1 cellular context compared by ENCODE assay signal in the genomic region with DNA sequence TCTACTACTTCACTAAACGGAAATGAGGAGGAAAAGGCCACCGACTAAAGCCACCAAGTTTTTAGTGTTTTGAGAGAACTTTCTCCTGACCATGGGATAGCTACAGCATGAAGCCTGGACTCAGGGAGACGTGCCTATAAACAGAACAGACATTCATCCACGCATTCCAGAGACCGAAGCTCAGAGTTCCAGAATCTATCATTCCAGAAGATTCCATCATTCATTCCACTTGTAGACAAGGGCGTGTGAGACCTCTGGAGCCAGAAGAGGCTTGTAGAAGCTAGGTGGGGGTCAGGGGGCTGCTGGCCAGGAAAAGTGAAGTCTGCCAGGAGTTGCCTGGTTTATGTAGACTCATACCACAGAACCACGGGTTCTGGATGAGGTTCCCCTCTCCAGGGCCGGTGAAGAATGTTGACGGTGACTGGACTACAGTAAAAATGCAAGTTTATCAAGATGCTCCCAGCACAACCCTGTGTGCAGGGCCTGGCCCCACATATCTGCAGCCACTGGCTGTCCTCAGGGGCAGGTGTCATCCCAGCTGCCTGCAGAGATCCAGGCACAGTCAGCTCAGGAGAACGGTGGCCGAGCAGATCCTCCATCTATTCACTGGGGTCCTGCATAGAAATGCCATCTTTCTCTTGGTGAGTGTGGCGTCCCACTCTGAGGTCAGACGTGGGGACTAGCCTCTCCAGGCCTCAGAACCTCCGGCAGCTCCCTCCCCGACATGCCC.
TF ChIP-seq lines count a peak whose summit lies in the region.

No MANE protein-coding gene starts in this region.

TF ChIP-seq in SK-N-SH treated with all-trans-retinoic acid at 6 μM for 48 hours, 23 proteins besides CTCF, POLR2A, EP300 and RAD21 (continued from another document):
- no peak for TF ChIP-seq SNAI2 (CRISPR knock-in tag; IDR thresholded peaks at IDR 0.05)
- TF ChIP-seq CSDC2 (CRISPR knock-in tag; IDR thresholded peaks at IDR 0.05): no peak
- TF ChIP-seq, protein P1, sequence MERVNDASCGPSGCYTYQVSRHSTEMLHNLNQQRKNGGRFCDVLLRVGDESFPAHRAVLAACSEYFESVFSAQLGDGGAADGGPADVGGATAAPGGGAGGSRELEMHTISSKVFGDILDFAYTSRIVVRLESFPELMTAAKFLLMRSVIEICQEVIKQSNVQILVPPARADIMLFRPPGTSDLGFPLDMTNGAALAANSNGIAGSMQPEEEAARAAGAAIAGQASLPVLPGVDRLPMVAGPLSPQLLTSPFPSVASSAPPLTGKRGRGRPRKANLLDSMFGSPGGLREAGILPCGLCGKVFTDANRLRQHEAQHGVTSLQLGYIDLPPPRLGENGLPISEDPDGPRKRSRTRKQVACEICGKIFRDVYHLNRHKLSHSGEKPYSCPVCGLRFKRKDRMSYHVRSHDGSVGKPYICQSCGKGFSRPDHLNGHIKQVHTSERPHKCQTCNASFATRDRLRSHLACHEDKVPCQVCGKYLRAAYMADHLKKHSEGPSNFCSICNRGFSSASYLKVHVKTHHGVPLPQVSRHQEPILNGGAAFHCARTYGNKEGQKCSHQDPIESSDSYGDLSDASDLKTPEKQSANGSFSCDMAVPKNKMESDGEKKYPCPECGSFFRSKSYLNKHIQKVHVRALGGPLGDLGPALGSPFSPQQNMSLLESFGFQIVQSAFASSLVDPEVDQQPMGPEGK (CRISPR knock-in tag; IDR thresholded peaks at IDR 0.05; ENCODE audit: borderline replicate concordance): no peak
- no peak for TF ChIP-seq ISL1 (CRISPR knock-in tag; IDR thresholded peaks at IDR 0.05)
- TF ChIP-seq, protein P2, sequence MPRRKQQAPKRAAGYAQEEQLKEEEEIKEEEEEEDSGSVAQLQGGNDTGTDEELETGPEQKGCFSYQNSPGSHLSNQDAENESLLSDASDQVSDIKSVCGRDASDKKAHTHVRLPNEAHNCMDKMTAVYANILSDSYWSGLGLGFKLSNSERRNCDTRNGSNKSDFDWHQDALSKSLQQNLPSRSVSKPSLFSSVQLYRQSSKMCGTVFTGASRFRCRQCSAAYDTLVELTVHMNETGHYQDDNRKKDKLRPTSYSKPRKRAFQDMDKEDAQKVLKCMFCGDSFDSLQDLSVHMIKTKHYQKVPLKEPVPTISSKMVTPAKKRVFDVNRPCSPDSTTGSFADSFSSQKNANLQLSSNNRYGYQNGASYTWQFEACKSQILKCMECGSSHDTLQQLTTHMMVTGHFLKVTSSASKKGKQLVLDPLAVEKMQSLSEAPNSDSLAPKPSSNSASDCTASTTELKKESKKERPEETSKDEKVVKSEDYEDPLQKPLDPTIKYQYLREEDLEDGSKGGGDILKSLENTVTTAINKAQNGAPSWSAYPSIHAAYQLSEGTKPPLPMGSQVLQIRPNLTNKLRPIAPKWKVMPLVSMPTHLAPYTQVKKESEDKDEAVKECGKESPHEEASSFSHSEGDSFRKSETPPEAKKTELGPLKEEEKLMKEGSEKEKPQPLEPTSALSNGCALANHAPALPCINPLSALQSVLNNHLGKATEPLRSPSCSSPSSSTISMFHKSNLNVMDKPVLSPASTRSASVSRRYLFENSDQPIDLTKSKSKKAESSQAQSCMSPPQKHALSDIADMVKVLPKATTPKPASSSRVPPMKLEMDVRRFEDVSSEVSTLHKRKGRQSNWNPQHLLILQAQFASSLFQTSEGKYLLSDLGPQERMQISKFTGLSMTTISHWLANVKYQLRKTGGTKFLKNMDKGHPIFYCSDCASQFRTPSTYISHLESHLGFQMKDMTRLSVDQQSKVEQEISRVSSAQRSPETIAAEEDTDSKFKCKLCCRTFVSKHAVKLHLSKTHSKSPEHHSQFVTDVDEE (CRISPR knock-in tag; IDR thresholded peaks at IDR 0.05): no peak
- no peak for TF ChIP-seq ZNF8 (CRISPR knock-in tag; IDR thresholded peaks at IDR 0.05)
- TF ChIP-seq, protein P3, sequence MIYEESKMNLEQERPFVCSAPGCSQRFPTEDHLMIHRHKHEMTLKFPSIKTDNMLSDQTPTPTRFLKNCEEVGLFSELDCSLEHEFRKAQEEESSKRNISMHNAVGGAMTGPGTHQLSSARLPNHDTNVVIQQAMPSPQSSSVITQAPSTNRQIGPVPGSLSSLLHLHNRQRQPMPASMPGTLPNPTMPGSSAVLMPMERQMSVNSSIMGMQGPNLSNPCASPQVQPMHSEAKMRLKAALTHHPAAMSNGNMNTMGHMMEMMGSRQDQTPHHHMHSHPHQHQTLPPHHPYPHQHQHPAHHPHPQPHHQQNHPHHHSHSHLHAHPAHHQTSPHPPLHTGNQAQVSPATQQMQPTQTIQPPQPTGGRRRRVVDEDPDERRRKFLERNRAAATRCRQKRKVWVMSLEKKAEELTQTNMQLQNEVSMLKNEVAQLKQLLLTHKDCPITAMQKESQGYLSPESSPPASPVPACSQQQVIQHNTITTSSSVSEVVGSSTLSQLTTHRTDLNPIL (CRISPR knock-in tag; IDR thresholded peaks at IDR 0.05; ENCODE audit: low read depth): no peak
TF ChIP-seq in SK-N-SH treated with all-trans-retinoic acid at 6 μM for 48 hours: peak in this region for 0.
